23 cellular contexts compared by ENCODE assay signal in genomic region chr22:45473626-45474237, GRCh38. TPM values are rescaled to one million over a fixed set of nuclear protein-coding genes. Genes with fewer than 3 reads are reported as not detected.
DNase-seq lines count a peak whose midpoint lies in the region; ATAC-seq, FAIRE-seq and TF ChIP-seq lines count a peak whose summit lies in the region.
"Had no signal": no experiment of that assay in that cellular context is flagged by ENCODE, and none has a peak within 500 bp of the region (broad histone marks: within the 10 kb centered on the region; RNA-seq: fewer than 3 reads in every experiment).

No MANE protein-coding gene starts in this region.

- no peaks in the 10 kb centered on the region for H3K36me3 ChIP-seq in GM23338 (ENCODE audit: insufficient read depth)
- H3K36me3 ChIP-seq in lower lobe of right lung, result no peaks in the 10 kb centered on the region
- H3K36me3 ChIP-seq in SJCRH30, result no peaks in the 10 kb centered on the region
- H3K36me3 ChIP-seq: transverse colon had no signal

- TF ChIP-seq CTCF in GM23338 (conservative IDR thresholded peaks at IDR 0.05; ENCODE audit: low read depth in 2 of 2), result no peak
- no peak for TF ChIP-seq CTCF in choroid plexus epithelial cell (conservative IDR thresholded peaks at IDR 0.05; ENCODE audit: low read depth, low read length)
- no peak for TF ChIP-seq CTCF in lower lobe of right lung (IDR thresholded peaks at IDR 0.05)

- H4K20me1 ChIP-seq in GM23338 (replicated peaks; ENCODE audit: insufficient read depth), result no peaks in the 10 kb centered on the region

- no peaks in the 10 kb centered on the region for H3K9me3 Mint-ChIP-seq in GM23338
- H3K9me3 Mint-ChIP-seq: activated CD4-positive, alpha-beta memory T cell treated with anti-CD3 and anti-CD28 coated beads, Interleukin-2, amount 10 ng/mL, durations not matched to agents 7 days and 5 days; CD4-positive, alpha-beta T cell; WTC11 had no signal

- H3K9me2 ChIP-seq in GM23338 (ENCODE audit: insufficient read depth), result no peaks in the 10 kb centered on the region

- H3K27ac ChIP-seq in GM23338 (ENCODE audit: low read depth) (no peak overlapping the region), lower lobe of right lung (no peak overlapping the region), SJCRH30 (no peak overlapping the region)
- H3K27ac ChIP-seq: GM23248, transverse colon had no signal

- no peaks in the 10 kb centered on the region for H3K79me2 ChIP-seq in GM23338 (replicated peaks; ENCODE audit: insufficient read depth)

- peak overlapping the region; percentile 50; the same call in 1 of the 2 replicates for H3K27ac Mint-ChIP-seq in GM23338
- H3K27ac Mint-ChIP-seq: activated CD4-positive, alpha-beta memory T cell treated with anti-CD3 and anti-CD28 coated beads, Interleukin-2, amount 10 ng/mL, durations not matched to agents 7 days and 5 days; activated naive CD8-positive, alpha-beta T cell; CD4-positive, alpha-beta T cell; naive thymus-derived CD4-positive, alpha-beta T cell; T-helper 17 cell; WTC11 had no signal

- no peaks in the 10 kb centered on the region for H3F3A ChIP-seq in GM23338 (replicated peaks; ENCODE audit: low read depth)

- H3K27me3 Mint-ChIP-seq in GM23338 (ENCODE audit: insufficient read depth, low read depth, poor library complexity), result peaks cover 9% of the 10 kb centered on the region
- H3K27me3 Mint-ChIP-seq: activated naive CD8-positive, alpha-beta T cell had no signal

- DNase-seq in GM23338 (ENCODE audit: low spot score) (no peak), choroid plexus epithelial cell (ENCODE audit: low read depth) (peak; percentile 32), lower lobe of right lung (peak; percentile 6), sciatic nerve (ENCODE audit: low spot score) (peak; percentile 51), SJCRH30 (no peak), RCC 7860 (ENCODE audit: low spot score) (no peak), HEK293T (ENCODE audit: extremely low spot score) (no peak)
- DNase-seq: activated CD4-positive, alpha-beta memory T cell treated with anti-CD3 and anti-CD28 coated beads, Interleukin-2, amount 10 ng/mL, durations not matched to agents 7 days and 5 days; activated T-cell treated with anti-CD3 and anti-CD28 coated beads, Interleukin-2, amount 50 U/mL, for 48 hours; CD4-positive, alpha-beta T cell; dermis blood vessel endothelial cell; GM23248; KG1; naive thymus-derived CD4-positive, alpha-beta T cell; NCI-H2107; NCI-H526; SIG-M5; T-helper 17 cell; transverse colon had no signal

- H3K4me1 ChIP-seq in GM23338 (ENCODE audit: insufficient read depth), result peaks cover 21% of the 10 kb centered on the region
- no peaks in the 10 kb centered on the region for H3K4me1 ChIP-seq in lower lobe of right lung
- peaks cover 8% of the 10 kb centered on the region; the same call in 1 of the 2 replicates for H3K4me1 ChIP-seq in SJCRH30
- H3K4me1 ChIP-seq: transverse colon had no signal

- peak overlapping the region; percentile 87; the same call in 1 of the 2 replicates for H2AFZ ChIP-seq in GM23338
- H2AFZ ChIP-seq: GM23248 had no signal

- FAIRE-seq in RCC 7860 (lab: Jason Lieb, UNC), result no peak

- no peak overlapping the region for H3K4me2 ChIP-seq in GM23338

- H3K27me3 ChIP-seq in GM23338 (ENCODE audit: insufficient read depth) (no peaks in the 10 kb centered on the region), lower lobe of right lung (ENCODE audit: low read depth) (no peaks in the 10 kb centered on the region), SJCRH30 (no peaks in the 10 kb centered on the region)
- H3K27me3 ChIP-seq: transverse colon had no signal

- ATAC-seq in GM23338, result no peak
- ATAC-seq in lower lobe of right lung, result no peak
- ATAC-seq in sciatic nerve, result no peak
- no peak for ATAC-seq in GM18873 (IDR thresholded peaks at IDR 0.05; ENCODE audit: low FRiP score, unreplicated experiment)
- ATAC-seq: naive thymus-derived CD4-positive, alpha-beta T cell; T-helper 17 cell; WTC11 had no signal

- H3K9me3 ChIP-seq in lower lobe of right lung (no peaks in the 10 kb centered on the region), SJCRH30 (replicated peaks) (no peaks in the 10 kb centered on the region)
- H3K9me3 ChIP-seq: transverse colon had no signal

- intact Hi-C loops in lower lobe of right lung (cut with DNase I), result no loop called here
- intact Hi-C loops in sciatic nerve (cut with DNase I), result no loop called here

- no peak overlapping the region for H3K4me3 Mint-ChIP-seq in GM23338
- H3K4me3 Mint-ChIP-seq: activated CD4-positive, alpha-beta memory T cell treated with anti-CD3 and anti-CD28 coated beads, Interleukin-2, amount 10 ng/mL, durations not matched to agents 7 days and 5 days; activated naive CD8-positive, alpha-beta T cell; CD4-positive, alpha-beta T cell; naive thymus-derived CD4-positive, alpha-beta T cell; T-helper 17 cell; WTC11 had no signal

- POLR2A ChIA-PET in HEK293T (lab: Yijun Ruan, JAX), result no interaction called here

- H3K4me3 ChIP-seq in GM23338 (no peak overlapping the region), choroid plexus epithelial cell (ENCODE audit: low read depth, low read length) (no peak overlapping the region), lower lobe of right lung (no peak overlapping the region), SJCRH30 (no peak overlapping the region)
- H3K4me3 ChIP-seq: GM23248, lung, transverse colon had no signal

- peaks cover 18% of the 10 kb centered on the region for H3K4me1 Mint-ChIP-seq in GM23338
- H3K4me1 Mint-ChIP-seq: activated CD4-positive, alpha-beta memory T cell treated with anti-CD3 and anti-CD28 coated beads, Interleukin-2, amount 10 ng/mL, durations not matched to agents 7 days and 5 days had no signal

- H3K36me3 Mint-ChIP-seq in GM23338 (ENCODE audit: low read depth), result no peaks in the 10 kb centered on the region
- H3K36me3 Mint-ChIP-seq: activated naive CD8-positive, alpha-beta T cell; naive thymus-derived CD4-positive, alpha-beta T cell had no signal

- CTCF ChIA-PET in HEK293T (lab: Yijun Ruan, JAX), result interaction anchor here (0.6 kb wide), 3 partner anchors 15 to 509 kb away, joined by 3 read pairs; no protein-coding TSS in a partner anchor

TF ChIP-seq in GM23338, 12 proteins besides CTCF, POLR2A, EP300 and RAD21 (continues in another document):
- no peak for TF ChIP-seq NANOG (IDR thresholded peaks at IDR 0.05; ENCODE audit: borderline replicate concordance)
- no peak for TF ChIP-seq EZH2phosphoT487 (IDR thresholded peaks at IDR 0.05; ENCODE audit: unreplicated experiment)
- TF ChIP-seq ETS1 (IDR thresholded peaks at IDR 0.05), result no peak
- TF ChIP-seq CREB1 (CRISPR knock-in tag; IDR thresholded peaks at IDR 0.05; ENCODE audit: low read depth), result no peak

TF ChIP-seq in HEK293T, 16 proteins besides CTCF, POLR2A, EP300 and RAD21:
- no peak for TF ChIP-seq BHLHE40 (IDR thresholded peaks at IDR 0.05; ENCODE audit: borderline replicate concordance)
- no peak for TF ChIP-seq NFRKB (IDR thresholded peaks at IDR 0.05)
- no peak for TF ChIP-seq LEF1 (IDR thresholded peaks at IDR 0.05; ENCODE audit: borderline replicate concordance)
- no peak for TF ChIP-seq PKNOX1 (IDR thresholded peaks at IDR 0.05)
- TF ChIP-seq ELF4 (IDR thresholded peaks at IDR 0.05), result no peak
- TF ChIP-seq FOXK2 (IDR thresholded peaks at IDR 0.05), result no peak
- no peak for TF ChIP-seq FOXA1 (IDR thresholded peaks at IDR 0.05)
- no peak for TF ChIP-seq ZNF384 (IDR thresholded peaks at IDR 0.05)
- no peak for TF ChIP-seq FOXM1 (IDR thresholded peaks at IDR 0.05; ENCODE audit: borderline replicate concordance)
- TF ChIP-seq SP1 (IDR thresholded peaks at IDR 0.05), result no peak
- TF ChIP-seq HDGF (IDR thresholded peaks at IDR 0.05; ENCODE audit: borderline replicate concordance), result no peak
- no peak for TF ChIP-seq SUZ12 (IDR thresholded peaks at IDR 0.05)
- TF ChIP-seq TARDBP (IDR thresholded peaks at IDR 0.05), result no peak
- no peak for TF ChIP-seq L3MBTL2 (conservative IDR thresholded peaks at IDR 0.05)
- no peak for TF ChIP-seq CTBP1 (IDR thresholded peaks at IDR 0.05; ENCODE audit: borderline replicate concordance)
- TF ChIP-seq ARNT (IDR thresholded peaks at IDR 0.05), result no peak
TF ChIP-seq in HEK293T: peak in this region for 0.

RNA-seq across cellular contexts. Expression of gene FBLN1, which starts 29.0 kb away (rescaled TPM):
- total RNA-seq in GM23338 (2014; rRNA removed; shearing (Covaris generic)), result 134 and 137 TPM in 2 replicates
- 88.4 and 90.1 TPM in 2 replicates for polyA plus RNA-seq in GM23338 (2016; fragmentation: Nextera tagmentation; extraction: Ambion mirVana)
- total RNA-seq in lower lobe of right lung, result 307 TPM
- total RNA-seq in sciatic nerve, result 624 TPM
- total RNA-seq in SJCRH30 (2014; rRNA removed; shearing (Covaris generic)), result 19.6 and 21.0 TPM in 2 replicates
- total RNA-seq: activated CD4-positive, alpha-beta memory T cell treated with anti-CD3 and anti-CD28 coated beads, Interleukin-2, amount 10 ng/mL, durations not matched to agents 7 days and 5 days; CD4-positive, alpha-beta T cell had no signal
- polyA plus RNA-seq: naive thymus-derived CD4-positive, alpha-beta T cell had no signal

Comparison
In these comparisons a context has a peak if more than half of its experiments do, and no peak if none do; other contexts are left out.
1. DNase-seq: peak in choroid plexus epithelial cell (single experiment), lower lobe of right lung (single experiment) and sciatic nerve (single experiment); none in GM23338 (single experiment), SJCRH30 (0 of 2), RCC 7860 (single experiment) and HEK293T (single experiment).